In the genomic region with DNA sequence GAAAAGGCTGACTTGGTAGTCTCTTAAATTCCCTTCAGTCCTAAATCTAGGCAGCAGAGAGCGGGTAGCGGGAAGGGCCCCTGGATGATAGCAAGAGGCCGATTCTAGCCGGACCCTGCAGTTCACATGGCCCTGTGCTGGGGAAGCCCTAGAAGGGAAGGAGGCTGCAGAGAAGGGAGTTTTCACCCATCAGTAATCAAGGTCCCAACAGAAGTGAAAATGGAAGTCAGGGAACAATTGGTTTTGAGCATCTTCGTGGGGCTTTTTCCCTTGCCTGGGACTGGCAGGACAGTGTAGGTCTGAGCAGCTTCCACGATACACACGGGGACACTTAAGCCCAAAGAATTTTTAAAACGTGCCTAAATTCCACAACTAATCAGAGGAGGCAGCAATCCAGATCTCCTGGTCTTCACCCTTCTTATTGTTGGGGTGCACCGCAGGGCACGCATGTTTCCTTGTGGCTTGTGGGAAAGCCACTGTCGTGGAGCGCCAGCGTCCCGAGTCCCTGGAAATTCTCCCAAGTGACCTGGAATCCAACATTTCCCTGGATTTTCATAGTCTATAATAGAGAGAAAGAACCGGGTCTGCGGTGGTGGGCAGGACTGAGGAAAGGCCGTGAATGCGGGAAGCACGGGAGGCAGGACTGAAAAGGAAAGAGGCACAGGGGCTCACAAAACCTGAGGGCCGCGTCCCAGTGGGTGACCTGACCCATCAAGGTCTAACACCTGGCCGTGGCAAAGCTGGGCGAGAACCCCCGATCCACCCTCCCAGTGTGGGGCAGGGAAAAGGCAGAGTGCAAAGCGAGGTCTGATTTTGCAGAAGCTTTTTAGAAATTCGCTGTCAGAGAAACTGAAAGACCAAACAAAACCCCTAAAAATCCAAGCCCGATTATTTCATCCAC, we compare ENCODE assay signal across 1 cellular context.
TF ChIP-seq lines count a peak whose summit lies in the region.

No MANE protein-coding gene starts in this region.

TF ChIP-seq in neural cell, 6 proteins besides CTCF, POLR2A, EP300 and RAD21 (continued from another document):
- TF ChIP-seq REST (IDR thresholded peaks at IDR 0.05; ENCODE audit: borderline replicate concordance) (no peak), POLR2AphosphoS5 (IDR thresholded peaks at IDR 0.05) (no peak), SMC3 (conservative IDR thresholded peaks at IDR 0.05; ENCODE audit: poor library complexity) (no peak), TAF1 (IDR thresholded peaks at IDR 0.05; ENCODE audit: low read depth) (no peak)
TF ChIP-seq in neural cell: peak in this region for 0.
